1 cellular context compared by ENCODE assay signal in genomic region chr22:20943104-20943933, GRCh38.
A peak's percentile ranks its signal among the peaks of the same experiment; 100 is the strongest.
TF ChIP-seq lines count a peak whose summit lies in the region.

No MANE protein-coding gene starts in this region.

TF ChIP-seq in K562, 482 proteins besides CTCF, POLR2A, EP300 and RAD21 (continues in another document):
- 0 out of 2 replicates have a peak, but pooled peaks have one; percentile 40 for TF ChIP-seq ESRRB (CRISPR knock-in tag; IDR thresholded peaks at IDR 0.05; ENCODE audit: borderline replicate concordance)
- no peak for TF ChIP-seq TCFL5 (CRISPR knock-in tag; conservative IDR thresholded peaks at IDR 0.05)
- no peak for TF ChIP-seq CSDE1 (IDR thresholded peaks at IDR 0.05)
- no peak for TF ChIP-seq PPARD (CRISPR knock-in tag; IDR thresholded peaks at IDR 0.05)
- peak; percentile 52; the same call in 1 of the 2 replicates for TF ChIP-seq PREB (CRISPR knock-in tag; IDR thresholded peaks at IDR 0.05)
- 0 out of 2 replicates have a peak, but pooled peaks have one; percentile 50 for TF ChIP-seq ELF4 (CRISPR knock-in tag; IDR thresholded peaks at IDR 0.05)
- no peak for TF ChIP-seq ZNF174 (CRISPR knock-in tag; IDR thresholded peaks at IDR 0.05)
- no peak for TF ChIP-seq SREBF2 (CRISPR knock-in tag; IDR thresholded peaks at IDR 0.05)
- no peak for TF ChIP-seq ZNF764 (CRISPR knock-in tag; IDR thresholded peaks at IDR 0.05; ENCODE audit: low read depth)
- no peak for TF ChIP-seq KLF10 (CRISPR knock-in tag; IDR thresholded peaks at IDR 0.05)
- TF ChIP-seq KAT2B (IDR thresholded peaks at IDR 0.05; ENCODE audit: low read depth, low read length): no peak
- no peak for TF ChIP-seq ZNF280A (IDR thresholded peaks at IDR 0.05; ENCODE audit: low read depth, partially characterized antibody)
- TF ChIP-seq YBX1 (IDR thresholded peaks at IDR 0.05): 0 out of 2 replicates have a peak, but pooled peaks have one; percentile 71
- no peak for TF ChIP-seq ETV6 (IDR thresholded peaks at IDR 0.05; ENCODE audit: borderline replicate concordance in 1 of 2, low read depth in 2 of 2, low read length in 1 of 2)
- TF ChIP-seq ETV6 (CRISPR knock-in tag; IDR thresholded peaks at IDR 0.05; ENCODE audit: borderline replicate concordance): no peak
- no peak for TF ChIP-seq BRF2 (IDR thresholded peaks at IDR 0.05; ENCODE audit: borderline replicate concordance, insufficient read depth, insufficient read length)
- TF ChIP-seq ARID3B (CRISPR knock-in tag; IDR thresholded peaks at IDR 0.05; ENCODE audit: borderline replicate concordance): no peak
- no peak for TF ChIP-seq CHD2 (IDR thresholded peaks at IDR 0.05; ENCODE audit: low read depth, low read length)
- no peak for TF ChIP-seq ZNF253 (CRISPR knock-in tag; conservative IDR thresholded peaks at IDR 0.05)
- TF ChIP-seq ZNF778 (CRISPR knock-in tag; IDR thresholded peaks at IDR 0.05): no peak
- no peak for TF ChIP-seq TAF15 (IDR thresholded peaks at IDR 0.05; ENCODE audit: low read depth, low read length)
- TF ChIP-seq E2F1 (CRISPR knock-in tag; IDR thresholded peaks at IDR 0.05): no peak; the same call in 1 of the 2 replicates
- no peak for TF ChIP-seq RBM17 (IDR thresholded peaks at IDR 0.05; ENCODE audit: borderline replicate concordance, low read depth, low read length)
- no peak for TF ChIP-seq ZNF445 (CRISPR knock-in tag; IDR thresholded peaks at IDR 0.05; ENCODE audit: low read depth)
- TF ChIP-seq AFF4 (CRISPR knock-in tag; IDR thresholded peaks at IDR 0.05): 0 out of 2 replicates have a peak, but pooled peaks have one; percentile 79
- TF ChIP-seq ZC3H4 (CRISPR knock-in tag; IDR thresholded peaks at IDR 0.05; ENCODE audit: borderline replicate concordance): no peak
- TF ChIP-seq CREB3L1 (IDR thresholded peaks at IDR 0.05; ENCODE audit: borderline replicate concordance, low read depth): no peak
- TF ChIP-seq NBN (IDR thresholded peaks at IDR 0.05; ENCODE audit: low read depth): peak; percentile 30; the same call in 1 of the 2 replicates
- no peak for TF ChIP-seq ZBTB26 (CRISPR knock-in tag; IDR thresholded peaks at IDR 0.05)
- TF ChIP-seq KHSRP (IDR thresholded peaks at IDR 0.05): no peak
- TF ChIP-seq ZNF24 (IDR thresholded peaks at IDR 0.05): no peak
- no peak for TF ChIP-seq ZNF318 (IDR thresholded peaks at IDR 0.05; ENCODE audit: borderline replicate concordance in 1 of 2, low read depth in 1 of 2)
- no peak for TF ChIP-seq ZNF395 (CRISPR knock-in tag; IDR thresholded peaks at IDR 0.05)
